13 cellular contexts compared by ENCODE assay signal in the genomic region with DNA sequence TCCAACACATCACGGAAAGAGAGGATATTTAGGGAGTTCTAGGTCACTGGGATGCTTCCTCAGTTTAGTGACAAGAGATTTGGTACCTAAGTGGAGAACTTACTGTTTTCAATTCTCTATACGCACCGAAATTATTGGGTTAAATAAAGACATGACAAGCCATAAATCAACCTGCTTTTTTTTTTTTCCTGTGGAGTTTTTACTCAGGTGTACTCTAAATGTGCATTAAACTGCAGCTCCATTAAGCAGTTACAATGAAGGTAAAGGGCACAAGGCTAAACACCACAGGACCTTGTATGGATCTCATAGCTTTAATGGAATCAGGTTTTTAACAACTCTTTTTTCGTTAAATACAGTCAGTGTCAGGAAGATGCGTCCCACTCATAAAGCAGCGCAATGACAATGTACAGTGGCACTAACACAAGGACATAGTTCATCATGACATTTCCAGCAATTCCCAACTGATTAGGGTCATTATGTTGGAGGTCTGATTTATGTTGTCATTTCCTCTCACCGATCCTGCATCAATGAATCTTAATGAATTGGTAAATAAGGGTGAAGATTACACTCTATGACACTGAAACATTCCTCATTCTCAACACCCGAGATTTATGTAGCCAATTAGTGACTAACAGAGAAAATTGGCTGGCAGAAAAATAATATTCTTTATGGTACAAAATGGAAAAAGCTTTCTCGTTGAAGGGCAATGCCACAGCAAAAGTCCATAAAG.
DNase-seq lines count a peak whose midpoint lies in the region; ATAC-seq and TF ChIP-seq lines count a peak whose summit lies in the region.
"Had no signal": no experiment of that assay in that cellular context is flagged by ENCODE, and none has a peak within 500 bp of the region (broad histone marks: within the 10 kb centered on the region; RNA-seq: fewer than 3 reads in every experiment).

No MANE protein-coding gene starts in this region.

- H3K4me3 Mint-ChIP-seq in activated CD4-positive, alpha-beta T cell treated with anti-CD3 and anti-CD28 coated beads, Interleukin-2, amount 10 ng/mL, durations not matched to agents 24 days and 14 days, result no peak overlapping the region
- H3K4me3 Mint-ChIP-seq in activated naive CD8-positive, alpha-beta T cell, result peak overlapping the region; percentile 42
- H3K4me3 Mint-ChIP-seq in progenitor cell of endocrine pancreas (ENCODE audit: low read depth), result no peak overlapping the region
- no peak overlapping the region for H3K4me3 Mint-ChIP-seq in WTC11
- H3K4me3 Mint-ChIP-seq: neural progenitor cell had no signal

- H3K27me3 Mint-ChIP-seq in activated CD4-positive, alpha-beta T cell treated with anti-CD3 and anti-CD28 coated beads, Interleukin-2, amount 10 ng/mL, durations not matched to agents 24 days and 14 days, result peaks cover 32% of the 10 kb centered on the region
- no peaks in the 10 kb centered on the region for H3K27me3 Mint-ChIP-seq in activated naive CD8-positive, alpha-beta T cell
- no peaks in the 10 kb centered on the region for H3K27me3 Mint-ChIP-seq in progenitor cell of endocrine pancreas
- H3K27me3 Mint-ChIP-seq in WTC11 (ENCODE audit: low read depth), result no peaks in the 10 kb centered on the region

- no peaks in the 10 kb centered on the region for H3K9me3 Mint-ChIP-seq in activated CD4-positive, alpha-beta T cell treated with anti-CD3 and anti-CD28 coated beads, Interleukin-2, amount 10 ng/mL, durations not matched to agents 24 days and 14 days
- no peaks in the 10 kb centered on the region for H3K9me3 Mint-ChIP-seq in activated naive CD8-positive, alpha-beta T cell (ENCODE audit: low read depth)
- no peaks in the 10 kb centered on the region for H3K9me3 Mint-ChIP-seq in progenitor cell of endocrine pancreas (ENCODE audit: low read depth)
- no peaks in the 10 kb centered on the region for H3K9me3 Mint-ChIP-seq in WTC11
- H3K9me3 Mint-ChIP-seq: neural progenitor cell had no signal

- peaks cover 4% of the 10 kb centered on the region for H3K36me3 Mint-ChIP-seq in activated CD4-positive, alpha-beta T cell treated with anti-CD3 and anti-CD28 coated beads, Interleukin-2, amount 10 ng/mL, durations not matched to agents 24 days and 14 days (ENCODE audit: low read depth)
- H3K36me3 Mint-ChIP-seq in activated naive CD8-positive, alpha-beta T cell, result peaks cover 18% of the 10 kb centered on the region
- H3K36me3 Mint-ChIP-seq in progenitor cell of endocrine pancreas (ENCODE audit: insufficient read depth) (peaks cover 9% of the 10 kb centered on the region), WTC11 (no peaks in the 10 kb centered on the region)
- H3K36me3 Mint-ChIP-seq: neural progenitor cell had no signal

- intact Hi-C loops in activated CD4-positive, alpha-beta T cell treated with anti-CD3 and anti-CD28 coated beads, Interleukin-2, amount 10 ng/mL, durations not matched to agents 24 days and 14 days (cut with micrococcal nuclease), result loop anchor here (5.0 kb wide), 2 partner anchors 269 to 371 kb away; no protein-coding TSS in a partner anchor

- no peak for DNase-seq in activated CD4-positive, alpha-beta T cell treated with anti-CD3 and anti-CD28 coated beads, Interleukin-2, amount 10 ng/mL, durations not matched to agents 24 days and 14 days
- no peak for DNase-seq in activated CD4-positive, alpha-beta T cell treated with anti-CD3 and anti-CD28 coated beads, Interleukin-2, amount 50 U/mL, for 48 hours
- DNase-seq in NCI-H1436 treated with DMSO at 0.1 percent for 48 hours (lab: John Stamatoyannopoulos, UW) (peak; percentile 49), progenitor cell of endocrine pancreas (ENCODE audit: low spot score, unreplicated experiment) (no peak), WTC11 (ENCODE audit: low spot score) (no peak), mucosa of gallbladder (ENCODE audit: low spot score) (no peak)
- no peak for DNase-seq in activated CD4-positive, CD25-positive, alpha-beta regulatory T cell (lab: John Stamatoyannopoulos, UW)
- DNase-seq: body of pancreas, right cardiac atrium, Right ventricle myocardium superior had no signal

- TF ChIP-seq CTCF in progenitor cell of endocrine pancreas (IDR thresholded peaks at IDR 0.05; ENCODE audit: unreplicated experiment) (no peak), WTC11 (IDR thresholded peaks at IDR 0.05) (no peak)

- ATAC-seq in WTC11, result no peak
- ATAC-seq: body of pancreas, gastroesophageal sphincter had no signal

- CTCF ChIA-PET in WTC11 (lab: Charles Lee), result no interaction called here

- H3K4me1 Mint-ChIP-seq in activated CD4-positive, alpha-beta T cell treated with anti-CD3 and anti-CD28 coated beads, Interleukin-2, amount 10 ng/mL, durations not matched to agents 24 days and 14 days, result peaks cover 40% of the 10 kb centered on the region
- peaks cover 91% of the 10 kb centered on the region for H3K4me1 Mint-ChIP-seq in activated naive CD8-positive, alpha-beta T cell (ENCODE audit: low read depth)
- H3K4me1 Mint-ChIP-seq in progenitor cell of endocrine pancreas (ENCODE audit: low read depth) (peaks cover 57% of the 10 kb centered on the region), WTC11 (peaks cover 44% of the 10 kb centered on the region)

- POLR2A ChIA-PET in WTC11 (lab: Charles Lee), result no interaction called here

- peak overlapping the region; percentile 4 for H3K27ac Mint-ChIP-seq in activated CD4-positive, alpha-beta T cell treated with anti-CD3 and anti-CD28 coated beads, Interleukin-2, amount 10 ng/mL, durations not matched to agents 24 days and 14 days
- peak overlapping the region; percentile 97 for H3K27ac Mint-ChIP-seq in activated naive CD8-positive, alpha-beta T cell
- H3K27ac Mint-ChIP-seq in progenitor cell of endocrine pancreas (peak overlapping the region; percentile 17), WTC11 (no peak overlapping the region)
- H3K27ac Mint-ChIP-seq: neural progenitor cell had no signal

TF ChIP-seq in WTC11, 78 proteins besides CTCF, POLR2A, EP300 and RAD21:
- TF ChIP-seq GTF2I (CRISPR knock-in tag; conservative IDR thresholded peaks at IDR 0.05) (no peak), ZNF532 (CRISPR knock-in tag; IDR thresholded peaks at IDR 0.05; ENCODE audit: borderline replicate concordance) (no peak), ZNF121 (CRISPR knock-in tag; IDR thresholded peaks at IDR 0.05) (no peak)
- TF ChIP-seq, protein P1, sequence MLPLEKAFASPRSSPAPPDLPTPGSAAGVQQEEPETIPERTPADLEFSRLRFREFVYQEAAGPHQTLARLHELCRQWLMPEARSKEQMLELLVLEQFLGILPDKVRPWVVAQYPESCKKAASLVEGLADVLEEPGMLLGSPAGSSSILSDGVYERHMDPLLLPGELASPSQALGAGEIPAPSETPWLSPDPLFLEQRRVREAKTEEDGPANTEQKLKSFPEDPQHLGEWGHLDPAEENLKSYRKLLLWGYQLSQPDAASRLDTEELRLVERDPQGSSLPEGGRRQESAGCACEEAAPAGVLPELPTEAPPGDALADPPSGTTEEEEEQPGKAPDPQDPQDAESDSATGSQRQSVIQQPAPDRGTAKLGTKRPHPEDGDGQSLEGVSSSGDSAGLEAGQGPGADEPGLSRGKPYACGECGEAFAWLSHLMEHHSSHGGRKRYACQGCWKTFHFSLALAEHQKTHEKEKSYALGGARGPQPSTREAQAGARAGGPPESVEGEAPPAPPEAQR (CRISPR knock-in tag; IDR thresholded peaks at IDR 0.05), result no peak
